11 cellular contexts compared by ENCODE assay signal in the genomic region with DNA sequence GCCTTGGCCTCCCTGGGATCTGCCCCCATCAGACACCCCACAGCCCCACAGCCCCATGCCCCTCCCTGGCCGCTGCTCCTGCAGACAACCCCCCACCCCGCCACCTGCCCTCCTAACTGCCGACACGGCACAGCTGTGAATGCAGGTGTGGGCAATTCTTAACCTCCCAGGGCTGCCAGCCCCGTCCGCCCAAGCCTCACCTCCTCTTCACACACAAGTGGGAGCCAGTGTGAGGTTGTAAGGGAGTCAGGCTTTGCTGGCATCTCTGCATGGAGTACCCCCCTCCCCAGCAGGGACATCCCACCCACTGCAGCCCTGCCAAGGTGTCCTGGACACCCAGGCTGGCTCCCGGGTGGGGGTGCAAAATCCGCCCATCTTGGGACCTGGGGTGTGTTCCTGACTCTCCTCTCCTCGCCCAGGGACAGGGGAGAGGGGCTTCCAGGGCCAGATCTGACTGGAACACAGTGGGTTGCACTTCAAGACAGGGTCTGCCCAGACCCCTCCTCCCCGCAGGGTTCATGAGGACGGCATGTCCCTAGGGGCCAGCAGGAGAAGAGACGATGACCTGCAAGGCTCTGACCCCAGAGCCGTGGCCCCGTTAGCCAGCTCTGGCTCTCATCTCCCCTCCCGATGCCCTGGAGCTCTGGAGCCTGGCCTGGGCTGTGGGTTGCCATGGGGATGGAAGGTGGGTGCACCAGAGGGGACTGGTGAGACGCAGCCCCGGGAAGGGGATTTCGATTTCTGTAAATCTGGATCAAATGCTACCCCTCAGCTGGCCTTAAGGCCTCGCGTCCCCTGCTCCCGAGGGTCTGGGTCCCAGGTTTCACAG. TPM values are rescaled to one million over a fixed set of nuclear protein-coding genes. Genes with fewer than 3 reads are reported as not detected.
DNase-seq lines count a peak whose midpoint lies in the region; ATAC-seq, FAIRE-seq and TF ChIP-seq lines count a peak whose summit lies in the region.
"Had no signal": no experiment of that assay in that cellular context is flagged by ENCODE, and none has a peak within 500 bp of the region (broad histone marks: within the 10 kb centered on the region; RNA-seq: fewer than 3 reads in every experiment).

No MANE protein-coding gene starts in this region.

- H3K9me3 ChIP-seq in upper lobe of right lung = no peaks in the 10 kb centered on the region
- H3K9me3 ChIP-seq: body of pancreas, Caco-2 had no signal

- H3K9me3 Mint-ChIP-seq in natural killer cell treated with Interleukin-12 subunit alpha and Interleukin-12 subunit beta and Interleukin-15 and Interleukin-18, amount 100 ng/mL, for 72 hours = no peaks in the 10 kb centered on the region
- H3K9me3 Mint-ChIP-seq in natural killer cell = no peaks in the 10 kb centered on the region

- no peak for TF ChIP-seq CTCF in natural killer cell (IDR thresholded peaks at IDR 0.05)
- no peak for TF ChIP-seq CTCF in upper lobe of right lung (IDR thresholded peaks at IDR 0.05)
- TF ChIP-seq CTCF in D721Med (IDR thresholded peaks at IDR 0.05; ENCODE audit: insufficient read depth, missing control alignments) = no peak

- H3K36me3 Mint-ChIP-seq in natural killer cell treated with Interleukin-12 subunit alpha and Interleukin-12 subunit beta and Interleukin-15 and Interleukin-18, amount 100 ng/mL, for 72 hours = no peaks in the 10 kb centered on the region
- no peaks in the 10 kb centered on the region for H3K36me3 Mint-ChIP-seq in natural killer cell

- no peak overlapping the region for H3K27ac ChIP-seq in upper lobe of right lung
- H3K27ac ChIP-seq: body of pancreas, HL-60 had no signal

- no peaks in the 10 kb centered on the region for H3K27me3 ChIP-seq in upper lobe of right lung
- H3K27me3 ChIP-seq: body of pancreas had no signal

- H3K4me3 Mint-ChIP-seq in natural killer cell treated with Interleukin-12 subunit alpha and Interleukin-12 subunit beta and Interleukin-15 and Interleukin-18, amount 100 ng/mL, for 72 hours = no peak overlapping the region
- no peak overlapping the region for H3K4me3 Mint-ChIP-seq in natural killer cell

- intact Hi-C loops in natural killer cell (cut with micrococcal nuclease) = no loop called here
- intact Hi-C loops in upper lobe of right lung (cut with DNase I) = no loop called here

- peaks cover 0 to 3% of the 10 kb centered on the region in 2 donors for H3K4me1 Mint-ChIP-seq in natural killer cell treated with Interleukin-12 subunit alpha and Interleukin-12 subunit beta and Interleukin-15 and Interleukin-18, amount 100 ng/mL, for 72 hours (ENCODE audit: low read depth in 2 of 2)
- peaks cover 0 to 5% of the 10 kb centered on the region in 2 donors for H3K4me1 Mint-ChIP-seq in natural killer cell

- H3K4me1 ChIP-seq in upper lobe of right lung = peaks cover 25% of the 10 kb centered on the region
- H3K4me1 ChIP-seq: body of pancreas had no signal

- FAIRE-seq in urothelium cell line (lab: Jason Lieb, UNC) (no peak), D721Med (lab: Jason Lieb, UNC) (no peak)

- no peak for ATAC-seq in natural killer cell treated with Interleukin-12 subunit alpha and Interleukin-12 subunit beta and Interleukin-15 and Interleukin-18, amount 100 ng/mL, for 72 hours
- ATAC-seq in natural killer cell (no peak), upper lobe of right lung (no peak), GM18909 (IDR thresholded peaks at IDR 0.05; ENCODE audit: poor library complexity, unreplicated experiment) (no peak)
- ATAC-seq: body of pancreas had no signal

- no peaks in the 10 kb centered on the region for H3K36me3 ChIP-seq in upper lobe of right lung

- no peak overlapping the region for H3K4me3 ChIP-seq in upper lobe of right lung
- H3K4me3 ChIP-seq: body of pancreas had no signal

- H3K27ac Mint-ChIP-seq in natural killer cell treated with Interleukin-12 subunit alpha and Interleukin-12 subunit beta and Interleukin-15 and Interleukin-18, amount 100 ng/mL, for 72 hours = no peak overlapping the region
- no peak overlapping the region for H3K27ac Mint-ChIP-seq in natural killer cell

- peak; percentile 50 for DNase-seq in natural killer cell treated with Interleukin-12 subunit alpha and Interleukin-12 subunit beta and Interleukin-15 and Interleukin-18, amount 100 ng/mL, for 72 hours (ENCODE audit: low spot score)
- no peak for DNase-seq in natural killer cell
- DNase-seq in NCI-H2171 (lab: John Stamatoyannopoulos, UW) = peak; percentile 73
- DNase-seq in effector CD4-positive, alpha-beta T cell = peak; percentile 12
- peak; percentile 53 for DNase-seq in upper lobe of right lung
- DNase-seq in urothelium cell line (ENCODE audit: low spot score) = no peak
- DNase-seq in D721Med (ENCODE audit: insufficient read length, low spot score) = no peak
- DNase-seq: Caco-2 had no signal

- H3K27me3 Mint-ChIP-seq in natural killer cell treated with Interleukin-12 subunit alpha and Interleukin-12 subunit beta and Interleukin-15 and Interleukin-18, amount 100 ng/mL, for 72 hours = peaks cover 0 to 5% of the 10 kb centered on the region in 2 donors
- H3K27me3 Mint-ChIP-seq in natural killer cell (ENCODE audit: low read depth in 2 of 2) = peaks cover 0 to 2% of the 10 kb centered on the region in 2 donors

RNA-seq across cellular contexts. Expression of gene SARDH, which starts 34.4 kb away (rescaled TPM):
- total RNA-seq in natural killer cell treated with Interleukin-12 subunit alpha and Interleukin-12 subunit beta and Interleukin-15 and Interleukin-18, amount 100 ng/mL, for 72 hours = under 1 TPM; 0.36 to 0.38 TPM
- total RNA-seq in natural killer cell = 1 to 10 TPM; 2.2 to 6.8 (median 4.1) TPM
- total RNA-seq in upper lobe of right lung = 6.8 TPM

Comparison
In these comparisons a context has a peak if more than half of its experiments do, and no peak if none do; other contexts are left out.
1. DNase-seq: peak in natural killer cell treated with Interleukin-12 subunit alpha and Interleukin-12 subunit beta and Interleukin-15 and Interleukin-18, amount 100 ng/mL, for 72 hours (single experiment), NCI-H2171 (single experiment), effector CD4-positive, alpha-beta T cell (single experiment) and upper lobe of right lung (single experiment); none in natural killer cell (single experiment), urothelium cell line (single experiment) and D721Med (single experiment).